15 cellular contexts compared by ENCODE assay signal in genomic region chr3:121809249-121809648, GRCh38. TPM values are rescaled to one million over a fixed set of nuclear protein-coding genes. Genes with fewer than 3 reads are reported as not detected.
DNase-seq lines count a peak whose midpoint lies in the region; ATAC-seq and TF ChIP-seq lines count a peak whose summit lies in the region.
"Had no signal": no experiment of that assay in that cellular context is flagged by ENCODE, and none has a peak within 500 bp of the region (broad histone marks: within the 10 kb centered on the region; RNA-seq: fewer than 3 reads in every experiment).

No MANE protein-coding gene starts in this region.

- 0% methylated on average over 1 of the region's 1 CpG for WGBS in upper lobe of left lung, 2 donors

- intact Hi-C loops in upper lobe of right lung (cut with DNase I) = no loop called here

- H3K4me1 ChIP-seq in upper lobe of right lung (no peaks in the 10 kb centered on the region), upper lobe of left lung (no peaks in the 10 kb centered on the region)
- H3K4me1 ChIP-seq: colonic mucosa, gastrocnemius medialis, psoas muscle had no signal

- TF ChIP-seq CTCF in upper lobe of right lung (IDR thresholded peaks at IDR 0.05) (no peak), upper lobe of left lung (IDR thresholded peaks at IDR 0.05) (no peak)

- DNase-seq in NAMALWA (ENCODE audit: low spot score) (peak; percentile 70), NCI-H2029 treated with DMSO at 0.1 percent for 48 hours (lab: John Stamatoyannopoulos, UW) (no peak), upper lobe of right lung (no peak), upper lobe of left lung (no peak)
- DNase-seq in activated naive CD4-positive, alpha-beta T cell treated with anti-CD3 and anti-CD28 coated beads, Interleukin-2, amount 50 U/mL, for 16 hours = no peak
- DNase-seq: activated effector memory CD4-positive, alpha-beta T cell treated with anti-CD3 and anti-CD28 coated beads, Interleukin-2, amount 50 U/mL, for 16 hours; Caco-2; colonic mucosa; gastrocnemius medialis; GOT3; psoas muscle had no signal

- H3K9me3 ChIP-seq in upper lobe of right lung = no peaks in the 10 kb centered on the region
- H3K9me3 ChIP-seq in upper lobe of left lung = no peaks in the 10 kb centered on the region
- H3K9me3 ChIP-seq: Caco-2, colonic mucosa, gastrocnemius medialis, psoas muscle had no signal

- H3K27ac ChIP-seq in upper lobe of right lung (no peak overlapping the region), upper lobe of left lung (no peak overlapping the region)
- H3K27ac ChIP-seq: colonic mucosa, gastrocnemius medialis, psoas muscle had no signal

- TF ChIP-seq POLR2A in upper lobe of left lung (IDR thresholded peaks at IDR 0.05) = no peak

- no peaks in the 10 kb centered on the region for H3K27me3 ChIP-seq in upper lobe of right lung
- H3K27me3 ChIP-seq in upper lobe of left lung = no peaks in the 10 kb centered on the region
- H3K27me3 ChIP-seq: colonic mucosa, gastrocnemius medialis had no signal

- H3K4me3 ChIP-seq in upper lobe of right lung (no peak overlapping the region), upper lobe of left lung (no peak overlapping the region)
- H3K4me3 ChIP-seq: colonic mucosa, gastrocnemius medialis, lung, psoas muscle had no signal

- H3K36me3 ChIP-seq in upper lobe of right lung (peaks cover 29% of the 10 kb centered on the region), upper lobe of left lung (peaks cover 8 to 67% (median 20%) of the 10 kb centered on the region in 4 donors)
- H3K36me3 ChIP-seq: colonic mucosa had no signal

- TF ChIP-seq EP300 in upper lobe of left lung (IDR thresholded peaks at IDR 0.05) = no peak

- ATAC-seq in GM18519 (IDR thresholded peaks at IDR 0.05; ENCODE audit: low FRiP score, unreplicated experiment) (peak; percentile 98), GM21367 (IDR thresholded peaks at IDR 0.05; ENCODE audit: unreplicated experiment) (peak; percentile 96), HG02981 (IDR thresholded peaks at IDR 0.05; ENCODE audit: unreplicated experiment) (peak; percentile 98), upper lobe of right lung (no peak), upper lobe of left lung (ENCODE audit: low FRiP score in 2 of 2) (no peak)
- ATAC-seq: gastrocnemius medialis, psoas muscle had no signal

RNA-seq across cellular contexts. Expression of gene IQCB1, which starts 25.6 kb away (rescaled TPM):
- 14.5 TPM for total RNA-seq in upper lobe of right lung
- 10 to 100 TPM; 11.4 to 43.1 (median 19.8) TPM for total RNA-seq in upper lobe of left lung

RNA-seq across cellular contexts. Expression of gene EAF2, which starts 25.8 kb away (rescaled TPM):
- total RNA-seq in upper lobe of right lung = 4.8 TPM
- 10 to 100 TPM in 2 of 6 donors, 1 to 10 TPM in 4; 3.1 to 12.8 (median 7.4) TPM for total RNA-seq in upper lobe of left lung

RNA-seq across cellular contexts. Expression of gene GOLGB1, which starts 59.7 kb away (rescaled TPM):
- 57.0 TPM for total RNA-seq in upper lobe of right lung
- 100 to 1,000 TPM in 1 of 6 donors, 10 to 100 TPM in 5; 46.4 to 116 (median 51.8) TPM for total RNA-seq in upper lobe of left lung

Comparison
In these comparisons a context has a peak if more than half of its experiments do, and no peak if none do; other contexts are left out.
1. ATAC-seq: peak in GM18519 (single experiment), GM21367 (single experiment) and HG02981 (single experiment); none in upper lobe of right lung (single experiment) and upper lobe of left lung (0 of 2).